In the genomic region with DNA sequence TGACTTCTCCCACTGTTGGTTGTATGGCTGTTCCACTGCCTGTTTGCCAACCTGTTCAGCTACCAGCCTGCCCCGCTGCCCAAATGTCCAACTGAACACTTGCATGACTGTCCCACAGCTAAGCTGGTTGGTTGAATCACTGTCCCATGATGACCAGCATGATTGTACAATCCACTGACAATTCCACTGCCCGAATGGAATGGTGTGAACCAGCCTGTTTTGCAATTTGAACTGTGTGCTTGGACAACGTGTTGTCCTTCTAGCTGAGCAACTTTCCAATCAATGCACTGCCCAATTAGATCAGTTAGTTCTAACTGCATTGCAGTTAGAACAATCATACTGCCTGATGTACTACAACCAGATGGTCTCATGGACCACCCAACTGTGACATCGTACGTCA, we compare ENCODE assay signal across 39 cellular contexts. TPM values are rescaled to one million over a fixed set of nuclear protein-coding genes. Genes with fewer than 3 reads are reported as not detected.
"Had no signal": no experiment of that assay in that cellular context is flagged by ENCODE, and none has a peak within 500 bp of the region (broad histone marks: within the 10 kb centered on the region; RNA-seq: fewer than 3 reads in every experiment).

No MANE protein-coding gene starts in this region.

- H3K9me3 Mint-ChIP-seq: activated T-cell treated with anti-CD3 and anti-CD28 coated beads, Interleukin-2, amount 50 U/mL, for 72 hours; activated T-helper 17 cell treated with anti-CD3 and anti-CD28 coated beads, Interleukin-2, amount 50 U/mL, for 72 hours; T-cell had no signal

- H3K27me3 ChIP-seq: ascending aorta, MG63 had no signal

- H2AFZ ChIP-seq: PC-9 had no signal

- H3K4me3 ChIP-seq: ascending aorta, MG63, PC-9 had no signal

- H3K4me1 Mint-ChIP-seq: activated CD4-positive, alpha-beta memory T cell treated with anti-CD3 and anti-CD28 coated beads, Interleukin-2, amount 10 ng/mL, durations not matched to agents 7 days and 5 days; activated naive CD8-positive, alpha-beta T cell treated with anti-CD3 and anti-CD28 coated beads, Interleukin-2, amount 10 ng/mL, durations not matched to agents 7 days and 5 days; activated T-helper 17 cell treated with anti-CD3 and anti-CD28 coated beads, Interleukin-2, amount 50 U/mL, for 72 hours had no signal

- H3K9me3 ChIP-seq: ascending aorta had no signal

- H3K27ac Mint-ChIP-seq: activated CD4-positive, alpha-beta memory T cell treated with anti-CD3 and anti-CD28 coated beads, Interleukin-2, amount 10 ng/mL, durations not matched to agents 7 days and 5 days; activated naive CD8-positive, alpha-beta T cell treated with anti-CD3 and anti-CD28 coated beads, Interleukin-2, amount 10 ng/mL, durations not matched to agents 7 days and 5 days; activated T-cell treated with anti-CD3 and anti-CD28 coated beads, Interleukin-2, amount 50 U/mL, for 72 hours; activated T-helper 17 cell treated with anti-CD3 and anti-CD28 coated beads, Interleukin-2, amount 50 U/mL, for 72 hours; T-cell had no signal

- H3K27me3 Mint-ChIP-seq: activated CD4-positive, alpha-beta memory T cell treated with anti-CD3 and anti-CD28 coated beads, Interleukin-2, amount 10 ng/mL, durations not matched to agents 7 days and 5 days; activated naive CD8-positive, alpha-beta T cell treated with anti-CD3 and anti-CD28 coated beads, Interleukin-2, amount 10 ng/mL, durations not matched to agents 7 days and 5 days; activated T-helper 17 cell treated with anti-CD3 and anti-CD28 coated beads, Interleukin-2, amount 50 U/mL, for 72 hours; T-cell had no signal

- H3K27ac ChIP-seq: ascending aorta, PC-9, RWPE1, VCaP had no signal

- H3K4me2 ChIP-seq: PC-9 had no signal

- FAIRE-seq: RCC 7860 had no signal

- ATAC-seq: activated T-cell treated with anti-CD3 and anti-CD28 coated beads, Interleukin-2, amount 50 U/mL, for 72 hours; activated T-helper 17 cell treated with anti-CD3 and anti-CD28 coated beads, Interleukin-2, amount 50 U/mL, for 72 hours; Right ventricle myocardium inferior; SK-N-SH treated with all-trans-retinoic acid at 6 μM for 48 hours; T-cell had no signal

- H3K4me3 Mint-ChIP-seq: activated CD4-positive, alpha-beta memory T cell treated with anti-CD3 and anti-CD28 coated beads, Interleukin-2, amount 10 ng/mL, durations not matched to agents 7 days and 5 days; activated naive CD8-positive, alpha-beta T cell treated with anti-CD3 and anti-CD28 coated beads, Interleukin-2, amount 10 ng/mL, durations not matched to agents 7 days and 5 days; activated T-cell treated with anti-CD3 and anti-CD28 coated beads, Interleukin-2, amount 50 U/mL, for 72 hours; activated T-helper 17 cell treated with anti-CD3 and anti-CD28 coated beads, Interleukin-2, amount 50 U/mL, for 72 hours; T-cell had no signal

- DNase-seq: activated CD4-positive, alpha-beta memory T cell treated with anti-CD3 and anti-CD28 coated beads, Interleukin-2, amount 10 ng/mL, durations not matched to agents 7 days and 5 days; activated CD4-positive, alpha-beta T cell treated with anti-CD3 and anti-CD28 coated beads for 1 hour; activated CD4-positive, alpha-beta T cell treated with anti-CD3 and anti-CD28 coated beads for 48 hours; activated CD4-positive, CD25-positive, alpha-beta regulatory T cell; activated effector memory CD4-positive, alpha-beta T cell treated with anti-CD3 and anti-CD28 coated beads, Interleukin-2, amount 50 U/mL, for 16 hours; activated naive CD4-positive, alpha-beta T cell; activated naive CD4-positive, alpha-beta T cell treated with anti-CD3 and anti-CD28 coated beads, Interleukin-2, amount 50 U/mL, for 16 hours; activated naive CD8-positive, alpha-beta T cell treated with anti-CD3 and anti-CD28 coated beads, Interleukin-2, amount 10 ng/mL, durations not matched to agents 7 days and 5 days; activated T-cell treated with anti-CD3 and anti-CD28 coated beads, Interleukin-2, amount 50 U/mL, for 1 hour; activated T-cell treated with anti-CD3 and anti-CD28 coated beads, Interleukin-2, amount 50 U/mL, for 72 hours; amygdala; Kasumi-1; KG1; MG63; NCI-H1048; NCI-H1436 treated with DMSO at 0.1 percent for 48 hours; NCI-H1694 treated with DMSO at 0.1 percent for 48 hours; NCI-H2029; NCI-H510A; NCI-H526; NCI-H748 treated with DMSO at 0.1 percent for 48 hours; NK-92 treated with Interleukin-12 subunit alpha and Interleukin-12 subunit beta, amount 100 ng/mL, for 24 hours; SIG-M5; T-cell; T-helper 2 cell; T-helper 9 cell had no signal

RNA-seq across cellular contexts. Expression of a gene that starts 8.7 kb away (rescaled TPM):
- total RNA-seq: OCI-LY7, PC-9, SK-MEL-5 had no signal

RNA-seq across cellular contexts. Expression of a gene that starts 28.6 kb away (rescaled TPM):
- total RNA-seq: activated CD4-positive, alpha-beta memory T cell treated with anti-CD3 and anti-CD28 coated beads, Interleukin-2, amount 10 ng/mL, durations not matched to agents 7 days and 5 days; activated CD8-positive, alpha-beta memory T cell treated with anti-CD3 and anti-CD28 coated beads for 36 hours; activated naive CD8-positive, alpha-beta T cell treated with anti-CD3 and anti-CD28 coated beads, Interleukin-2, amount 10 ng/mL, durations not matched to agents 7 days and 5 days; activated T-cell treated with anti-CD3 and anti-CD28 coated beads, Interleukin-2, amount 50 U/mL, for 72 hours; activated T-helper 17 cell treated with anti-CD3 and anti-CD28 coated beads, Interleukin-2, amount 50 U/mL, for 72 hours; ascending aorta; cardiac septum; OCI-LY7; PC-9; Right ventricle myocardium inferior; SK-MEL-5; T-cell had no signal
- polyA plus RNA-seq: adipose tissue had no signal
